ENCODE assay signal across 7 cellular contexts in genomic region chr5:44150075-44150723, GRCh38.
"Had no signal": no experiment of that assay in that cellular context is flagged by ENCODE, and none has a peak within 500 bp of the region (broad histone marks: within the 10 kb centered on the region; RNA-seq: fewer than 3 reads in every experiment).

No MANE protein-coding gene starts in this region.

- H3K9ac ChIP-seq: KMS-11 had no signal

- ATAC-seq: K562 had no signal

- H3K4me2 ChIP-seq: KMS-11 had no signal

- H3K27ac ChIP-seq: HL-60, KMS-11 had no signal

- H3K4me3 ChIP-seq: K562 had no signal

- DNase-seq: IMR-90, KBM-7, KG1 had no signal

- FAIRE-seq: HTR-8/SVneo, K562 had no signal
